Comparison of ENCODE assay signal across 14 cellular contexts in genomic region chr1:14987829-14988603, GRCh38.
DNase-seq lines count a peak whose midpoint lies in the region; ATAC-seq and TF ChIP-seq lines count a peak whose summit lies in the region.
"Had no signal": no experiment of that assay in that cellular context is flagged by ENCODE, and none has a peak within 500 bp of the region (broad histone marks: within the 10 kb centered on the region; RNA-seq: fewer than 3 reads in every experiment).

No MANE protein-coding gene starts in this region.

- no peak for TF ChIP-seq CTCF in psoas muscle (IDR thresholded peaks at IDR 0.05)

- H3K27me3 ChIP-seq in adipocyte (replicated peaks; ENCODE audit: control insufficient read depth, insufficient read depth, low read length) (no peaks in the 10 kb centered on the region), psoas muscle (ENCODE audit: insufficient read depth in 3 of 3, low read length in 2 of 3) (peaks cover 0 to 5% (median 0%) of the 10 kb centered on the region in 3 donors)

- H3K4me3 ChIP-seq in adipocyte (ENCODE audit: low read length) (no peak overlapping the region), psoas muscle (no peak overlapping the region)

- H3K36me3 ChIP-seq in adipocyte (ENCODE audit: control insufficient read depth, insufficient read depth, low read length, severe bottlenecking) (peaks cover 4% of the 10 kb centered on the region), psoas muscle (ENCODE audit: insufficient read depth in 1 of 2, low read depth in 1 of 2) (no peaks in the 10 kb centered on the region)

- peak; percentile 69 to 73 for ATAC-seq in left cardiac atrium
- peak in 3 of 4 donors; percentile 17 to 59 (median 53) for ATAC-seq in psoas muscle
- ATAC-seq: PC-3 had no signal

- DNase-seq in AG20443 (ENCODE audit: low spot score): peak; percentile 43
- peak; percentile 59 for DNase-seq in adipocyte (ENCODE audit: low read depth)
- peak; percentile 43 for DNase-seq in left cardiac atrium
- peak; percentile 65 to 77 for DNase-seq in psoas muscle
- no peak for DNase-seq in NCI-H446 (lab: John Stamatoyannopoulos, UW)
- no peak for DNase-seq in dermis blood vessel endothelial cell
- no peak for DNase-seq in cerebellum (ENCODE audit: low spot score)
- DNase-seq in NCI-H510A treated with DMSO at 0.1 percent for 48 hours (lab: John Stamatoyannopoulos, UW): no peak
- DNase-seq: activated effector memory CD4-positive, alpha-beta T cell treated with Interleukin-2 at 50 U/mL for 16 hours; Caco-2; mammary epithelial cell; NCI-H1694 treated with DMSO at 0.1 percent for 48 hours; NCI-H524 treated with DMSO at 0.1 percent for 48 hours; PC-3 had no signal

- no peak overlapping the region for H3K27ac ChIP-seq in psoas muscle

- peak overlapping the region; percentile 48 for H3K9ac ChIP-seq in adipocyte (ENCODE audit: low read length)

- 17 to 18% (median 17%) methylated on average over 15 to 16 of the region's 16 CpGs for WGBS in psoas muscle, 3 donors

- intact Hi-C loops in left cardiac atrium (cut with DNase I) (no loop called here), psoas muscle (cut with DNase I) (no loop called here)

- H3K4me1 ChIP-seq in adipocyte (ENCODE audit: control insufficient read depth, insufficient read depth, low read length) (peaks cover 13% of the 10 kb centered on the region), psoas muscle (no peaks in the 10 kb centered on the region)
- H3K4me1 ChIP-seq: Caco-2 had no signal

- H3K9me3 ChIP-seq in adipocyte (ENCODE audit: control insufficient read depth, low read length): no peaks in the 10 kb centered on the region
- H3K9me3 ChIP-seq in psoas muscle: no peaks in the 10 kb centered on the region
- H3K9me3 ChIP-seq: Caco-2 had no signal

Comparison
In these comparisons a context has a peak if more than half of its experiments do, and no peak if none do; other contexts are left out.
1. DNase-seq: peak in AG20443 (single experiment), adipocyte (single experiment), left cardiac atrium (single experiment) and psoas muscle (2 of 2); none in NCI-H446 (0 of 2), dermis blood vessel endothelial cell (single experiment), cerebellum (single experiment) and NCI-H510A treated with DMSO at 0.1 percent for 48 hours (single experiment).